20 cellular contexts compared by ENCODE assay signal in genomic region chr3:131917006-131917405, GRCh38.
DNase-seq lines count a peak whose midpoint lies in the region; FAIRE-seq and TF ChIP-seq lines count a peak whose summit lies in the region.
"Had no signal": no experiment of that assay in that cellular context is flagged by ENCODE, and none has a peak within 500 bp of the region (broad histone marks: within the 10 kb centered on the region; RNA-seq: fewer than 3 reads in every experiment).

No MANE protein-coding gene starts in this region.

- H2BK15ac ChIP-seq in H1 (ENCODE audit: low read length) (0 out of 2 replicates have a peak overlapping the region, but pooled peaks have one; percentile 63), mesendoderm (replicated peaks; ENCODE audit: low read depth) (no peak overlapping the region), neuronal stem cell (ENCODE audit: low read length) (no peak overlapping the region)

- H3K4me3 Mint-ChIP-seq in CD4-positive, alpha-beta memory T cell: no peak overlapping the region
- H3K4me3 Mint-ChIP-seq: B cell, CD14-positive monocyte had no signal

- H3K27ac ChIP-seq in H1 (ENCODE audit: low read depth, low read length): no peak overlapping the region; the same call in 1 of the 2 replicates
- no peak overlapping the region for H3K27ac ChIP-seq in mesendoderm (ENCODE audit: low read depth, low read length)
- no peak overlapping the region for H3K27ac ChIP-seq in neuronal stem cell (replicated peaks; ENCODE audit: low read length)
- no peak overlapping the region for H3K27ac ChIP-seq in CD4-positive, alpha-beta memory T cell (ENCODE audit: low read depth, low read length)
- H3K27ac ChIP-seq: KMS-11 had no signal

- TF ChIP-seq CTCF in H1 (IDR thresholded peaks at IDR 0.05; ENCODE audit: control extremely low read depth in 1 of 3, insufficient read depth in 1 of 3, low read depth in 1 of 3, low read length in 3 of 3): no peak

- H3K9me3 Mint-ChIP-seq in CD4-positive, alpha-beta memory T cell: peaks cover 0 to 2% (median 0%) of the 10 kb centered on the region in 8 donors

- no peaks in the 10 kb centered on the region for H3K4me1 Mint-ChIP-seq in CD4-positive, alpha-beta memory T cell
- H3K4me1 Mint-ChIP-seq: B cell, CD14-positive monocyte had no signal

- H2AK5ac ChIP-seq in H1 (ENCODE audit: low read depth, low read length): no peak overlapping the region
- peak overlapping the region; percentile 47 for H2AK5ac ChIP-seq in mesendoderm (ENCODE audit: low read length)
- no peak overlapping the region for H2AK5ac ChIP-seq in neuronal stem cell (ENCODE audit: low read depth, low read length)

- H2AFZ ChIP-seq in H1 (ENCODE audit: low read length) (no peak overlapping the region), neuronal stem cell (ENCODE audit: low read length) (no peak overlapping the region)

- no peak overlapping the region for H3K4me3 ChIP-seq in H1 (ENCODE audit: extremely low read depth in 1 of 4, insufficient read depth in 2 of 4, low read depth in 3 of 4, low read length in 4 of 4)
- H3K4me3 ChIP-seq in mesendoderm (ENCODE audit: low read length): no peak overlapping the region
- H3K4me3 ChIP-seq in neuronal stem cell (ENCODE audit: low read length in 2 of 2): no peak overlapping the region
- no peak overlapping the region for H3K4me3 ChIP-seq in CD4-positive, alpha-beta memory T cell (ENCODE audit: low read length in 2 of 2)

- H3K14ac ChIP-seq in H1 (ENCODE audit: insufficient read length) (no peak overlapping the region), neuronal stem cell (ENCODE audit: low read length) (no peak overlapping the region)

- H3K23me2 ChIP-seq in H1 (ENCODE audit: low read depth, low read length): no peaks in the 10 kb centered on the region; the same call in 1 of the 2 replicates

- H3K4me2 ChIP-seq in H1 (ENCODE audit: insufficient read depth in 1 of 2, low read depth in 2 of 2, low read length in 2 of 2) (no peak overlapping the region), mesendoderm (ENCODE audit: low read length) (no peak overlapping the region), neuronal stem cell (ENCODE audit: insufficient read depth, low read length, poor library complexity, severe bottlenecking) (no peak overlapping the region)
- H3K4me2 ChIP-seq: KMS-11 had no signal

- H2BK120ac ChIP-seq in H1 (replicated peaks; ENCODE audit: low read depth, low read length) (no peak overlapping the region), mesendoderm (ENCODE audit: low read depth, low read length) (no peak overlapping the region), neuronal stem cell (ENCODE audit: low read depth, low read length) (no peak overlapping the region)

- H3K27me3 Mint-ChIP-seq in CD4-positive, alpha-beta memory T cell: no peaks in the 10 kb centered on the region

- H2BK12ac ChIP-seq in H1 (ENCODE audit: low read depth, low read length) (peak overlapping the region; percentile 60; the same call in 1 of the 2 replicates), neuronal stem cell (ENCODE audit: low read length) (no peak overlapping the region)

- TF ChIP-seq EP300 in H1 (IDR thresholded peaks at IDR 0.05; ENCODE audit: borderline replicate concordance in 1 of 2, low read depth in 2 of 2, low read length in 2 of 2): no peak

- H3K9ac ChIP-seq in H1 (replicated peaks in 1 of 4; ENCODE audit: extremely low read depth in 1 of 4, low read depth in 3 of 4, low read length in 3 of 4): no peak overlapping the region
- H3K9ac ChIP-seq in mesendoderm (ENCODE audit: low read length): no peak overlapping the region
- H3K9ac ChIP-seq in neuronal stem cell (ENCODE audit: low read depth, low read length, poor library complexity): no peak overlapping the region
- H3K9ac ChIP-seq: KMS-11 had no signal

- no peaks in the 10 kb centered on the region for H3K36me3 Mint-ChIP-seq in CD4-positive, alpha-beta memory T cell
- H3K36me3 Mint-ChIP-seq: CD14-positive monocyte had no signal

- H3K23ac ChIP-seq in H1 (ENCODE audit: insufficient read length) (no peak overlapping the region), mesendoderm (ENCODE audit: low read length) (no peak overlapping the region), neuronal stem cell (ENCODE audit: low read depth, low read length, poor library complexity) (no peak overlapping the region)

- H3K79me2 ChIP-seq in H1 (ENCODE audit: control insufficient read depth in 1 of 2, insufficient read depth in 2 of 2, low read length in 2 of 2) (no peaks in the 10 kb centered on the region), mesendoderm (ENCODE audit: control insufficient read depth, insufficient read depth, low read length) (no peaks in the 10 kb centered on the region)

- H2BK5ac ChIP-seq in H1 (ENCODE audit: low read depth, low read length) (no peak overlapping the region), mesendoderm (ENCODE audit: low read length) (no peak overlapping the region), neuronal stem cell (ENCODE audit: low read length) (no peak overlapping the region)

- H3K56ac ChIP-seq in H1 (replicated peaks; ENCODE audit: insufficient read length, low read depth, low read length) (no peak overlapping the region), mesendoderm (ENCODE audit: low read length) (no peak overlapping the region)

- TF ChIP-seq POLR2A in H1 (IDR thresholded peaks at IDR 0.05; ENCODE audit: control extremely low read depth in 1 of 2, low read depth in 2 of 2, low read length in 2 of 2): no peak

- no peak for TF ChIP-seq RAD21 in H1 (IDR thresholded peaks at IDR 0.05 in 1 of 2, conservative IDR thresholded peaks at IDR 0.05 in 1 of 2; ENCODE audit: low read depth in 2 of 2, low read length in 2 of 2)

- H3K4ac ChIP-seq in H1 (replicated peaks; ENCODE audit: insufficient read length, low read depth, low read length) (no peak overlapping the region), mesendoderm (ENCODE audit: low read depth, low read length) (no peak overlapping the region), neuronal stem cell (ENCODE audit: low read length) (no peak overlapping the region)

- FAIRE-seq in H1 (lab: Jason Lieb, UNC): no peak
- FAIRE-seq: D721Med, RCC 7860 had no signal

- CTCF ChIA-PET in H1 (lab: Charles Lee; ENCODE audit: partially characterized antibody): no interaction called here
- CTCF ChIA-PET in CD4-positive, alpha-beta memory T cell (lab: Charles Lee; ENCODE audit: partially characterized antibody): no interaction called here

- H3K27me3 ChIP-seq in H1 (replicated peaks in 1 of 4; ENCODE audit: control insufficient read depth in 3 of 4, extremely low read depth in 1 of 4, insufficient read depth in 3 of 4, low read length in 3 of 4): no peaks in the 10 kb centered on the region
- no peaks in the 10 kb centered on the region for H3K27me3 ChIP-seq in mesendoderm (ENCODE audit: insufficient read depth, low read length, poor library complexity)
- no peaks in the 10 kb centered on the region for H3K27me3 ChIP-seq in neuronal stem cell (ENCODE audit: control insufficient read depth in 3 of 3, insufficient read depth in 3 of 3, low read depth in 1 of 3, low read length in 3 of 3)
- no peaks in the 10 kb centered on the region for H3K27me3 ChIP-seq in CD4-positive, alpha-beta memory T cell (ENCODE audit: insufficient read depth, low read length)

- H4K8ac ChIP-seq in H1 (ENCODE audit: extremely low read depth, insufficient read depth, low read length) (no peak overlapping the region), mesendoderm (ENCODE audit: low read depth, low read length) (no peak overlapping the region), neuronal stem cell (ENCODE audit: low read depth, low read length) (no peak overlapping the region)

- H4K20me1 ChIP-seq in H1 (replicated peaks in 1 of 2; ENCODE audit: control insufficient read depth in 1 of 2, insufficient read depth in 2 of 2, low read length in 2 of 2): no peaks in the 10 kb centered on the region

- no peak overlapping the region for H3K27ac Mint-ChIP-seq in CD4-positive, alpha-beta memory T cell
- H3K27ac Mint-ChIP-seq: B cell had no signal

- H3K18ac ChIP-seq in H1 (ENCODE audit: extremely low read depth, low read length): no peak overlapping the region
- no peak overlapping the region for H3K18ac ChIP-seq in mesendoderm (ENCODE audit: low read length)
- H3K18ac ChIP-seq in neuronal stem cell (ENCODE audit: low read length): no peak overlapping the region

- WGBS in H1 (ENCODE audit: extremely low coverage in 1 of 2, insufficient coverage in 1 of 2, insufficient read length in 1 of 2, insufficient replicate concordance in 2 of 2, low coverage in 1 of 2, low lambda C conversion rate in 2 of 2, missing lambda C conversion rate in 1 of 2), 2 experiments: 87 to 100% methylated on average over 1 to 3 of the region's 3 CpGs
- 100% methylated on average over 1 of the region's 3 CpGs for WGBS in mesendoderm (ENCODE audit: extremely low coverage, insufficient coverage, low lambda C conversion rate)
- WGBS in neuronal stem cell (ENCODE audit: extremely low coverage in 2 of 2, insufficient read length in 2 of 2, insufficient replicate concordance in 1 of 2), 2 donors: 100% methylated on average over 1 of the region's 3 CpGs; no CpG with 5 or more reads in 1 of the 2 donors

- intact Hi-C loops in CD4-positive, alpha-beta memory T cell (cut with micrococcal nuclease): no loop called here

- H3K36me3 ChIP-seq in H1 (ENCODE audit: control insufficient read depth in 2 of 4, insufficient read depth in 4 of 4, low read length in 3 of 4): no peaks in the 10 kb centered on the region
- H3K36me3 ChIP-seq in mesendoderm (ENCODE audit: control insufficient read depth, insufficient read depth, low read length): no peaks in the 10 kb centered on the region
- no peaks in the 10 kb centered on the region for H3K36me3 ChIP-seq in neuronal stem cell (replicated peaks in 1 of 2; ENCODE audit: control insufficient read depth in 2 of 2, insufficient read depth in 2 of 2, low read length in 2 of 2)
- H3K36me3 ChIP-seq in CD4-positive, alpha-beta memory T cell (ENCODE audit: insufficient read depth, low read length): no peaks in the 10 kb centered on the region

- POLR2A ChIA-PET in H1 (lab: Charles Lee; ENCODE audit: partially characterized antibody): no interaction called here
- POLR2A ChIA-PET in CD4-positive, alpha-beta memory T cell (lab: Charles Lee; ENCODE audit: partially characterized antibody): no interaction called here

- DNase-seq in AG08395 (ENCODE audit: low spot score): peak; percentile 17
- DNase-seq in LHCN-M2 (ENCODE audit: low read depth): peak; percentile 12
- DNase-seq in H1 (ENCODE audit: low read depth in 1 of 2, low spot score in 2 of 2): no peak
- DNase-seq in mesendoderm: no peak
- DNase-seq in NCI-H2196 treated with DMSO at 0.1 percent for 48 hours (lab: John Stamatoyannopoulos, UW; ENCODE audit: unreplicated experiment): no peak
- no peak for DNase-seq in neuronal stem cell (ENCODE audit: low spot score)
- no peak for DNase-seq in CD4-positive, alpha-beta memory T cell
- DNase-seq: DMS79, HCEC 1CT, IMR-90, NCI-H1105, NCI-H2081, NCI-H2171, NCI-H526, OCI-M1 had no signal

- H4K5ac ChIP-seq in H1 (ENCODE audit: insufficient read length, low read depth, low read length): no peak overlapping the region
- no peak overlapping the region for H4K5ac ChIP-seq in mesendoderm (ENCODE audit: low read length)

- H3K79me1 ChIP-seq in H1 (ENCODE audit: low read depth, low read length): no peaks in the 10 kb centered on the region
- H3K79me1 ChIP-seq in mesendoderm (ENCODE audit: low read length): no peaks in the 10 kb centered on the region
- no peaks in the 10 kb centered on the region for H3K79me1 ChIP-seq in neuronal stem cell (ENCODE audit: low read depth, low read length)

- H3K4me1 ChIP-seq in H1 (replicated peaks in 1 of 4; ENCODE audit: control insufficient read depth in 3 of 4, insufficient read depth in 4 of 4, low read length in 3 of 4): peaks cover 0 to 29% (median 20%) of the 10 kb centered on the region in 4 experiments; a peak in 6 of 7 replicates
- peaks cover 6% of the 10 kb centered on the region for H3K4me1 ChIP-seq in mesendoderm (ENCODE audit: control insufficient read depth, low read depth, low read length)
- peaks cover 0 to 3% of the 10 kb centered on the region in 2 donors for H3K4me1 ChIP-seq in neuronal stem cell (ENCODE audit: control insufficient read depth in 2 of 2, insufficient read depth in 1 of 2, low read depth in 1 of 2, low read length in 2 of 2)
- H3K4me1 ChIP-seq in CD4-positive, alpha-beta memory T cell (ENCODE audit: insufficient read depth, low read length): no peaks in the 10 kb centered on the region

- H4K91ac ChIP-seq in H1 (replicated peaks; ENCODE audit: insufficient read length, low read length) (no peak overlapping the region), neuronal stem cell (ENCODE audit: low read depth, low read length, poor library complexity) (no peak overlapping the region)

- H2BK20ac ChIP-seq in H1 (ENCODE audit: low read length): no peak overlapping the region

- H3K9me3 ChIP-seq in H1 (ENCODE audit: insufficient read depth in 2 of 2, low read depth in 1 of 2, low read length in 1 of 2) (no peaks in the 10 kb centered on the region), neuronal stem cell (replicated peaks in 1 of 2; ENCODE audit: control insufficient read depth in 2 of 2, insufficient read depth in 1 of 2, low read depth in 1 of 2, low read length in 2 of 2) (no peaks in the 10 kb centered on the region)
- no peaks in the 10 kb centered on the region for H3K9me3 ChIP-seq in CD4-positive, alpha-beta memory T cell (ENCODE audit: control insufficient read depth in 1 of 2, low read length in 2 of 2)

Comparison
In these comparisons a context has a peak if more than half of its experiments do, and no peak if none do; other contexts are left out.
1. DNase-seq: peak in AG08395 (single experiment) and LHCN-M2 (single experiment); none in H1 (0 of 2), mesendoderm (single experiment), NCI-H2196 treated with DMSO at 0.1 percent for 48 hours (single experiment), neuronal stem cell (single experiment) and CD4-positive, alpha-beta memory T cell (0 of 5).